1 cellular context compared by ENCODE assay signal in the genomic region with DNA sequence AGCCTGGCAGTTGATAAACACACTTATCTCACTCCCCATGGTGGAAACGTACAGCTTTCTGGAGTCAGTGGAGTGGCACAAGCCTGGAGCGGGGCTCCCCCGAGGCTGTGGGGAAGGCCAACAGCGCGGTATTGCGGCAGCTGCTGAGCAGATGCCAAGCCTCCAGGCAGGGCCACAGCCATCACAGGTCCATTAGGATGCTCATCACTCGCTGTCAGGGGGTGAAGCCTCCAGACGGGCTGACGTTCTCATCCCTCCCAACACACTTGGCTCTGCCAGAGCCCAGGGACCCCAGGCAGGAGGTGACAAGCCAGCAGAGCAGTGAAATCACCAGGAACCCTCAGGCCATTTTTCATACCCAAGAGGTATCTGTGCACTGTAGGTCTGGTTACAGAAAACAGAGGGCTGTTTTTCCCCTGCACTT.
TF ChIP-seq lines count a peak whose summit lies in the region.

No MANE protein-coding gene starts in this region.

TF ChIP-seq in SK-N-SH, 30 proteins besides CTCF, POLR2A, EP300 and RAD21 (continued from another document):
- TF ChIP-seq, protein P1, sequence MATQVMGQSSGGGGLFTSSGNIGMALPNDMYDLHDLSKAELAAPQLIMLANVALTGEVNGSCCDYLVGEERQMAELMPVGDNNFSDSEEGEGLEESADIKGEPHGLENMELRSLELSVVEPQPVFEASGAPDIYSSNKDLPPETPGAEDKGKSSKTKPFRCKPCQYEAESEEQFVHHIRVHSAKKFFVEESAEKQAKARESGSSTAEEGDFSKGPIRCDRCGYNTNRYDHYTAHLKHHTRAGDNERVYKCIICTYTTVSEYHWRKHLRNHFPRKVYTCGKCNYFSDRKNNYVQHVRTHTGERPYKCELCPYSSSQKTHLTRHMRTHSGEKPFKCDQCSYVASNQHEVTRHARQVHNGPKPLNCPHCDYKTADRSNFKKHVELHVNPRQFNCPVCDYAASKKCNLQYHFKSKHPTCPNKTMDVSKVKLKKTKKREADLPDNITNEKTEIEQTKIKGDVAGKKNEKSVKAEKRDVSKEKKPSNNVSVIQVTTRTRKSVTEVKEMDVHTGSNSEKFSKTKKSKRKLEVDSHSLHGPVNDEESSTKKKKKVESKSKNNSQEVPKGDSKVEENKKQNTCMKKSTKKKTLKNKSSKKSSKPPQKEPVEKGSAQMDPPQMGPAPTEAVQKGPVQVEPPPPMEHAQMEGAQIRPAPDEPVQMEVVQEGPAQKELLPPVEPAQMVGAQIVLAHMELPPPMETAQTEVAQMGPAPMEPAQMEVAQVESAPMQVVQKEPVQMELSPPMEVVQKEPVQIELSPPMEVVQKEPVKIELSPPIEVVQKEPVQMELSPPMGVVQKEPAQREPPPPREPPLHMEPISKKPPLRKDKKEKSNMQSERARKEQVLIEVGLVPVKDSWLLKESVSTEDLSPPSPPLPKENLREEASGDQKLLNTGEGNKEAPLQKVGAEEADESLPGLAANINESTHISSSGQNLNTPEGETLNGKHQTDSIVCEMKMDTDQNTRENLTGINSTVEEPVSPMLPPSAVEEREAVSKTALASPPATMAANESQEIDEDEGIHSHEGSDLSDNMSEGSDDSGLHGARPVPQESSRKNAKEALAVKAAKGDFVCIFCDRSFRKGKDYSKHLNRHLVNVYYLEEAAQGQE (IDR thresholded peaks at IDR 0.05; ENCODE audit: low read depth, low read length): no peak
- TF ChIP-seq ELF1 (IDR thresholded peaks at IDR 0.05) (no peak), TCF12 (IDR thresholded peaks at IDR 0.05) (peak; percentile 31), GABPA (IDR thresholded peaks at IDR 0.05; ENCODE audit: low read depth) (no peak), NRF1 (IDR thresholded peaks at IDR 0.05; ENCODE audit: low read depth, low read length) (no peak), TEAD4 (IDR thresholded peaks at IDR 0.05; ENCODE audit: borderline replicate concordance, insufficient read depth) (no peak), SMC3 (IDR thresholded peaks at IDR 0.05; ENCODE audit: low read depth, low read length) (no peak), EZH2phosphoT487 (IDR thresholded peaks at IDR 0.05; ENCODE audit: borderline replicate concordance, low read depth) (no peak), FOSL2 (IDR thresholded peaks at IDR 0.05; ENCODE audit: borderline replicate concordance, low read depth) (no peak), FOXM1 (IDR thresholded peaks at IDR 0.05; ENCODE audit: low read depth) (no peak), YY1 (IDR thresholded peaks at IDR 0.05; ENCODE audit: low read depth) (no peak), MXI1 (IDR thresholded peaks at IDR 0.05; ENCODE audit: low read depth, low read length) (peak; percentile 33; the same call in 1 of the 2 replicates), JUND (IDR thresholded peaks at IDR 0.05) (no peak), POLR2AphosphoS5 (IDR thresholded peaks at IDR 0.05; ENCODE audit: low read depth, low read length) (no peak), RCOR1 (IDR thresholded peaks at IDR 0.05; ENCODE audit: low read length) (peak; percentile 90), RXRA (IDR thresholded peaks at IDR 0.05; ENCODE audit: borderline replicate concordance, low read depth) (no peak), CHD2 (IDR thresholded peaks at IDR 0.05; ENCODE audit: low read length, partially characterized antibody) (peak; percentile 71), NFIC (IDR thresholded peaks at IDR 0.05; ENCODE audit: borderline replicate concordance) (no peak), GATA2 (CRISPR knock-in tag; IDR thresholded peaks at IDR 0.05) (peak; percentile 86), FOXJ3 (CRISPR knock-in tag; IDR thresholded peaks at IDR 0.05) (peak; percentile 97)
- TF ChIP-seq, protein P2, sequence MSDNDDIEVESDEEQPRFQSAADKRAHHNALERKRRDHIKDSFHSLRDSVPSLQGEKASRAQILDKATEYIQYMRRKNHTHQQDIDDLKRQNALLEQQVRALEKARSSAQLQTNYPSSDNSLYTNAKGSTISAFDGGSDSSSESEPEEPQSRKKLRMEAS (IDR thresholded peaks at IDR 0.05; ENCODE audit: low read depth): no peak
- TF ChIP-seq, protein P3, sequence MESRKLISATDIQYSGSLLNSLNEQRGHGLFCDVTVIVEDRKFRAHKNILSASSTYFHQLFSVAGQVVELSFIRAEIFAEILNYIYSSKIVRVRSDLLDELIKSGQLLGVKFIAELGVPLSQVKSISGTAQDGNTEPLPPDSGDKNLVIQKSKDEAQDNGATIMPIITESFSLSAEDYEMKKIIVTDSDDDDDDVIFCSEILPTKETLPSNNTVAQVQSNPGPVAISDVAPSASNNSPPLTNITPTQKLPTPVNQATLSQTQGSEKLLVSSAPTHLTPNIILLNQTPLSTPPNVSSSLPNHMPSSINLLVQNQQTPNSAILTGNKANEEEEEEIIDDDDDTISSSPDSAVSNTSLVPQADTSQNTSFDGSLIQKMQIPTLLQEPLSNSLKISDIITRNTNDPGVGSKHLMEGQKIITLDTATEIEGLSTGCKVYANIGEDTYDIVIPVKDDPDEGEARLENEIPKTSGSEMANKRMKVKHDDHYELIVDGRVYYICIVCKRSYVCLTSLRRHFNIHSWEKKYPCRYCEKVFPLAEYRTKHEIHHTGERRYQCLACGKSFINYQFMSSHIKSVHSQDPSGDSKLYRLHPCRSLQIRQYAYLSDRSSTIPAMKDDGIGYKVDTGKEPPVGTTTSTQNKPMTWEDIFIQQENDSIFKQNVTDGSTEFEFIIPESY (IDR thresholded peaks at IDR 0.05; ENCODE audit: borderline replicate concordance, low read depth): no peak
- TF ChIP-seq, protein P4, sequence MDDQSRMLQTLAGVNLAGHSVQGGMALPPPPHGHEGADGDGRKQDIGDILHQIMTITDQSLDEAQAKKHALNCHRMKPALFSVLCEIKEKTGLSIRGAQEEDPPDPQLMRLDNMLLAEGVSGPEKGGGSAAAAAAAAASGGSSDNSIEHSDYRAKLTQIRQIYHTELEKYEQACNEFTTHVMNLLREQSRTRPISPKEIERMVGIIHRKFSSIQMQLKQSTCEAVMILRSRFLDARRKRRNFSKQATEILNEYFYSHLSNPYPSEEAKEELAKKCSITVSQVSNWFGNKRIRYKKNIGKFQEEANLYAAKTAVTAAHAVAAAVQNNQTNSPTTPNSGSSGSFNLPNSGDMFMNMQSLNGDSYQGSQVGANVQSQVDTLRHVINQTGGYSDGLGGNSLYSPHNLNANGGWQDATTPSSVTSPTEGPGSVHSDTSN (IDR thresholded peaks at IDR 0.05): no peak
- TF ChIP-seq, protein P5, sequence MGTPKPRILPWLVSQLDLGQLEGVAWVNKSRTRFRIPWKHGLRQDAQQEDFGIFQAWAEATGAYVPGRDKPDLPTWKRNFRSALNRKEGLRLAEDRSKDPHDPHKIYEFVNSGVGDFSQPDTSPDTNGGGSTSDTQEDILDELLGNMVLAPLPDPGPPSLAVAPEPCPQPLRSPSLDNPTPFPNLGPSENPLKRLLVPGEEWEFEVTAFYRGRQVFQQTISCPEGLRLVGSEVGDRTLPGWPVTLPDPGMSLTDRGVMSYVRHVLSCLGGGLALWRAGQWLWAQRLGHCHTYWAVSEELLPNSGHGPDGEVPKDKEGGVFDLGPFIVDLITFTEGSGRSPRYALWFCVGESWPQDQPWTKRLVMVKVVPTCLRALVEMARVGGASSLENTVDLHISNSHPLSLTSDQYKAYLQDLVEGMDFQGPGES (IDR thresholded peaks at IDR 0.05; ENCODE audit: low read depth, low read length): no peak
